ENCODE assay signal across 12 cellular contexts in the genomic region with DNA sequence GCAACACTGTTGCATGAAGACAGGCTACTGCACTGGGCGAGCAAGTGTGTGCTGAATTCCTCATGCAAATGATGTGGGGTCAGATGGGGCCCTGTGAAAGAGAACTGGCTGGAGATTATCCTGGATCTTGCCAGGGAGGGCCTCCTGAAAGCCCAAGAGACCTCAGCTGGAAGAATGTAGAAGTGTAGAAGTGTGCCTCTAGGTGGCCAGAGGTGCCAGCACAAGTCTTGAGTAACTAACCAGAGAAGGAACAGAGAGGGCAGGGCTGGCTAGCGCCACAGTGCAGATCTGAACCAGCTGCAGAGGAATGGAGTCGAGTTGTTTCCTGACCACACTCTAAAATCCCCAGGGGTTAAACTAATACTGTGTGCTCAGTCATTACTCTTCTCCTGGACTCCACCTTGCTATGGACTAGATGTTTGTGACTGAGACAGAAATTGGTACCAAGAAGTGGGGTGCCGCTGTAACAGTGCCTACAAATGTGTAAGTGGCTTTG.
A peak's percentile ranks its signal among the peaks of the same experiment; 100 is the strongest.
DNase-seq lines count a peak whose midpoint lies in the region; ATAC-seq, FAIRE-seq and TF ChIP-seq lines count a peak whose summit lies in the region.
"Had no signal": no experiment of that assay in that cellular context is flagged by ENCODE, and none has a peak within 500 bp of the region (broad histone marks: within the 10 kb centered on the region; RNA-seq: fewer than 3 reads in every experiment).

No MANE protein-coding gene starts in this region.

- H4K20me1 ChIP-seq in PC-3 (ENCODE audit: low read length), result no peaks in the 10 kb centered on the region

- H3K27ac Mint-ChIP-seq in CD4-positive, alpha-beta T cell, result no peak overlapping the region
- H3K27ac Mint-ChIP-seq: activated CD4-positive, alpha-beta memory T cell treated with anti-CD3 and anti-CD28 coated beads, Interleukin-2, amount 10 ng/mL, durations not matched to agents 7 days and 5 days had no signal

- H3K4me1 ChIP-seq in PC-3 (ENCODE audit: insufficient read depth, low read length), result peaks cover 8% of the 10 kb centered on the region

- no peak overlapping the region for H3K27ac ChIP-seq in PC-3 (ENCODE audit: low read length)
- H3K27ac ChIP-seq in CD4-positive, alpha-beta T cell (ENCODE audit: low read depth, low read length), result no peak overlapping the region

- H3K9me2 ChIP-seq in PC-3 (replicated peaks; ENCODE audit: low read length), result no peaks in the 10 kb centered on the region

- POLR2A ChIA-PET in PC-3 (lab: Charles Lee; ENCODE audit: unreplicated experiment), result no interaction called here
- POLR2A ChIA-PET in CD4-positive, alpha-beta T cell (lab: Charles Lee), result no interaction called here

- H3K36me3 Mint-ChIP-seq in CD4-positive, alpha-beta T cell (ENCODE audit: low read depth), result no peaks in the 10 kb centered on the region
- H3K36me3 Mint-ChIP-seq: naive B cell had no signal

- DNase-seq in GM18507 (ENCODE audit: extremely low spot score, insufficient read length, low read depth) (peak; percentile 2), PC-3 (peak; percentile 28), UCSD-AML1 (lab: John Stamatoyannopoulos, UW; ENCODE audit: unreplicated experiment) (no peak), D341Med (ENCODE audit: low spot score) (no peak), 8988T (no peak)
- no peak for DNase-seq in CD4-positive, alpha-beta T cell
- DNase-seq: activated CD4-positive, alpha-beta memory T cell treated with anti-CD3 and anti-CD28 coated beads, Interleukin-2, amount 10 ng/mL, durations not matched to agents 7 days and 5 days; naive B cell; NCI-H774 had no signal

- no peaks in the 10 kb centered on the region for H3F3A ChIP-seq in PC-3 (ENCODE audit: low read length, unreplicated experiment)

- H3K9ac ChIP-seq in PC-3 (ENCODE audit: low read length), result no peak overlapping the region

- H3K9me3 ChIP-seq in PC-3 (ENCODE audit: low read length), result no peaks in the 10 kb centered on the region
- no peaks in the 10 kb centered on the region for H3K9me3 ChIP-seq in CD4-positive, alpha-beta T cell (ENCODE audit: control insufficient read depth, low read length)

- no peaks in the 10 kb centered on the region for H3K4me1 Mint-ChIP-seq in CD4-positive, alpha-beta T cell (ENCODE audit: low read depth)
- H3K4me1 Mint-ChIP-seq: activated CD4-positive, alpha-beta memory T cell treated with anti-CD3 and anti-CD28 coated beads, Interleukin-2, amount 10 ng/mL, durations not matched to agents 7 days and 5 days; naive B cell had no signal

- no peak overlapping the region for H2AFZ ChIP-seq in PC-3 (ENCODE audit: low read length)

- peak; percentile 89 for ATAC-seq in GM21390 (IDR thresholded peaks at IDR 0.05; ENCODE audit: unreplicated experiment)
- peak; percentile 66 for ATAC-seq in HG03103 (IDR thresholded peaks at IDR 0.05; ENCODE audit: low read depth, unreplicated experiment)
- peak; percentile 35; the same call in 1 of the 2 replicates for ATAC-seq in PC-3
- no peak for ATAC-seq in CD4-positive, alpha-beta T cell (ENCODE audit: poor library complexity)

- H3K27me3 Mint-ChIP-seq in CD4-positive, alpha-beta T cell, result peaks cover 22% of the 10 kb centered on the region

- no peaks in the 10 kb centered on the region for H3K9me3 Mint-ChIP-seq in CD4-positive, alpha-beta T cell
- H3K9me3 Mint-ChIP-seq: activated CD4-positive, alpha-beta memory T cell treated with anti-CD3 and anti-CD28 coated beads, Interleukin-2, amount 10 ng/mL, durations not matched to agents 7 days and 5 days had no signal

- no peak overlapping the region for H3K4me3 Mint-ChIP-seq in CD4-positive, alpha-beta T cell
- H3K4me3 Mint-ChIP-seq: activated CD4-positive, alpha-beta memory T cell treated with anti-CD3 and anti-CD28 coated beads, Interleukin-2, amount 10 ng/mL, durations not matched to agents 7 days and 5 days; naive B cell had no signal

- H3K79me2 ChIP-seq in PC-3 (ENCODE audit: low read length), result no peaks in the 10 kb centered on the region

- H3K4me2 ChIP-seq in PC-3 (ENCODE audit: low read length), result no peak overlapping the region

- H3K4me3 ChIP-seq in PC-3 (ENCODE audit: low read length), result no peak overlapping the region

- TF ChIP-seq CTCF in PC-3 (conservative IDR thresholded peaks at IDR 0.05; ENCODE audit: low read depth, low read length), result peak; percentile 35
- TF ChIP-seq CTCF in CD4-positive, alpha-beta T cell (IDR thresholded peaks at IDR 0.05), result no peak

- peak; percentile 74 for FAIRE-seq in GM18507 (lab: Jason Lieb, UNC)
- FAIRE-seq: frontal cortex had no signal

- H3K36me3 ChIP-seq in PC-3 (ENCODE audit: low read depth, low read length), result no peaks in the 10 kb centered on the region

- intact Hi-C loops in PC-3 (cut with micrococcal nuclease), result loop anchor here (10.0 kb wide), 1 partner anchor 113 kb away; no protein-coding TSS in a partner anchor
- intact Hi-C loops in CD4-positive, alpha-beta T cell (cut with DNase I, micrococcal nuclease), result no loop called here

- CTCF ChIA-PET in PC-3 (lab: Charles Lee), result no interaction called here
- CTCF ChIA-PET in CD4-positive, alpha-beta T cell (lab: Charles Lee), result no interaction called here

- H3K27me3 ChIP-seq in PC-3 (ENCODE audit: low read length), result no peaks in the 10 kb centered on the region
- no peaks in the 10 kb centered on the region for H3K27me3 ChIP-seq in CD4-positive, alpha-beta T cell (ENCODE audit: control insufficient read depth, insufficient read depth, low read length)

- BruUV-seq in PC-3 (replicated peaks; lab: Mats Ljungman, UMichigan), result no TSS peak

Comparison
In these comparisons a context has a peak if more than half of its experiments do, and no peak if none do; other contexts are left out.
1. DNase-seq: peak in GM18507 (single experiment) and PC-3 (single experiment); none in UCSD-AML1 (single experiment), CD4-positive, alpha-beta T cell (0 of 10), D341Med (single experiment) and 8988T (single experiment).